Comparison of ENCODE assay signal across 10 cellular contexts in the genomic region with DNA sequence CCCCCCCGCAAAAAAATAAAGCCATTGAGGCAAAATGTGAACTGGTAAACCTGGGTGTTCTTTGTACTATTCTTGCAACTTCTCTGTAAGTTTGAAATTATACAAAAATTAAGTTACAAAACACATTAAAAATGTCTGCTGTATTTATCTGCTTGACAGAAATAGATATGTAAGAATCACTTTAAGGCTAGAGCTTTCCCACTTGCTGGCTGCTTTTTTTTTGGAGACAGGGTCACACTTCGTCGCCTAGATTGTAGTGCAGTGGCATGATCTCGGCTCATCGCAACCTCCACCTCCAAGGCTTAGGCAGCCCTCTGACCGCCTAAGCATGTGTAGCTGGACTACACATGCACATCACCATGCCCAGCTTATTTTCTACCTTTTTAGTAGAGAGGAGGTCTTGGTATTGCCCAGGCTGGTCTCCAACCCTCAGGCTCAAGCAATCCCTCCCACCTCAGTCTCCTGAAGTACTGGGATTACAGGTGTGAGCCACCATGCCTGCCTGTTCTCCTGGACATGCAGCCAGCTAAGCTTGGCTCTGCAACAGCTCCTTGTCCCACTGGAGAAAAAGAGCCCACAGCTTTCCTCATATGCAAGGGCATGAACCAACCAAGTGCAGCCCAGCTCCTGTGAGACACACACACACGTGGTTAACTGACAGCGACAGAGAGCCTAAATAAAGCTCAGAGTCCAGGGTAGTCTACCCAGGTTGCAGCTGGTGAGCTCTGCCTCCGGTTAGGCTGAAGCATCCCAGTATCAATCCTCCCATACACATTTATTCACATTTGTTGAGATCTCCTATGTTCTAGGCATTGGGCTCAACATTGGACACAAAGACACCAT. TPM values are rescaled to one million over a fixed set of nuclear protein-coding genes. Genes with fewer than 3 reads are reported as not detected.
DNase-seq lines count a peak whose midpoint lies in the region; ATAC-seq and TF ChIP-seq lines count a peak whose summit lies in the region.
"Had no signal": no experiment of that assay in that cellular context is flagged by ENCODE, and none has a peak within 500 bp of the region (broad histone marks: within the 10 kb centered on the region; RNA-seq: fewer than 3 reads in every experiment).

No MANE protein-coding gene starts in this region.

- peaks cover 64% of the 10 kb centered on the region for H3K36me3 Mint-ChIP-seq in activated naive CD4-positive, alpha-beta T cell treated with anti-CD3 and anti-CD28 coated beads for 36 hours (ENCODE audit: low read depth)
- peaks cover 41% of the 10 kb centered on the region for H3K36me3 Mint-ChIP-seq in activated naive CD8-positive, alpha-beta T cell treated with anti-CD3 and anti-CD28 coated beads, Interleukin-2, amount 10 ng/mL, durations not matched to agents 7 days and 5 days
- H3K36me3 Mint-ChIP-seq in T-cell, result peaks cover 43% of the 10 kb centered on the region

- peak overlapping the region; percentile 96 for H3K27ac Mint-ChIP-seq in activated naive CD4-positive, alpha-beta T cell treated with anti-CD3 and anti-CD28 coated beads for 36 hours
- peak overlapping the region; percentile 40 for H3K27ac Mint-ChIP-seq in activated naive CD8-positive, alpha-beta T cell treated with anti-CD3 and anti-CD28 coated beads, Interleukin-2, amount 10 ng/mL, durations not matched to agents 7 days and 5 days
- H3K27ac Mint-ChIP-seq in T-cell, result no peak overlapping the region

- peaks cover 42% of the 10 kb centered on the region for H3K4me1 Mint-ChIP-seq in activated naive CD4-positive, alpha-beta T cell treated with anti-CD3 and anti-CD28 coated beads for 36 hours (ENCODE audit: low read depth)
- peaks cover 24% of the 10 kb centered on the region for H3K4me1 Mint-ChIP-seq in activated naive CD8-positive, alpha-beta T cell treated with anti-CD3 and anti-CD28 coated beads, Interleukin-2, amount 10 ng/mL, durations not matched to agents 7 days and 5 days
- H3K4me1 Mint-ChIP-seq in T-cell, result peaks cover 25 to 34% (median 31%) of the 10 kb centered on the region in 3 donors

- H3K79me2 ChIP-seq in OCI-LY1 (ENCODE audit: insufficient read depth, low read length), result peaks cover 18% of the 10 kb centered on the region

- no peaks in the 10 kb centered on the region for H4K20me1 ChIP-seq in OCI-LY1 (ENCODE audit: insufficient read depth, low read length)

- no peak overlapping the region for H3K4me3 ChIP-seq in OCI-LY1 (ENCODE audit: low read depth, low read length, poor library complexity, severe bottlenecking)
- H3K4me3 ChIP-seq in H7 (ENCODE audit: insufficient read depth, low read depth, low read length), result no peak overlapping the region

- no peaks in the 10 kb centered on the region for H3K9me3 ChIP-seq in OCI-LY1 (ENCODE audit: low read length)

- POLR2A ChIA-PET in activated naive CD8-positive, alpha-beta T cell treated with anti-CD3 and anti-CD28 coated beads, Interleukin-2, amount 10 ng/mL, durations not matched to agents 7 days and 5 days (lab: Charles Lee), result no interaction called here
- POLR2A ChIA-PET in T-cell (lab: Charles Lee), result no interaction called here

- peak overlapping the region; percentile 31 for H3K27ac ChIP-seq in OCI-LY1 (ENCODE audit: low read depth, low read length, poor library complexity, severe bottlenecking)

- no peak overlapping the region for H3K4me3 Mint-ChIP-seq in activated naive CD4-positive, alpha-beta T cell treated with anti-CD3 and anti-CD28 coated beads for 36 hours
- no peak overlapping the region for H3K4me3 Mint-ChIP-seq in activated naive CD8-positive, alpha-beta T cell treated with anti-CD3 and anti-CD28 coated beads, Interleukin-2, amount 10 ng/mL, durations not matched to agents 7 days and 5 days
- H3K4me3 Mint-ChIP-seq in T-cell, result no peak overlapping the region

- no peaks in the 10 kb centered on the region for H3K27me3 ChIP-seq in OCI-LY1 (ENCODE audit: insufficient read depth, low read length)
- H3K27me3 ChIP-seq in H7 (ENCODE audit: control insufficient read depth, insufficient read depth, low read length), result no peaks in the 10 kb centered on the region

- CTCF ChIA-PET in activated naive CD4-positive, alpha-beta T cell treated with anti-CD3 and anti-CD28 coated beads for 36 hours (lab: Charles Lee), result interaction anchor here (1.2 kb wide), 1 partner anchor 464 kb away, joined by 5 read pairs; no protein-coding TSS in a partner anchor
- CTCF ChIA-PET in T-cell (lab: Charles Lee), result interaction anchor here in 1 of 2 donors (0.6 to 0.7 kb wide), 2 partner anchors 180 to 464 kb away, joined by 5 to 6 read pairs; no protein-coding TSS in a partner anchor

- H3K9me3 Mint-ChIP-seq in activated naive CD4-positive, alpha-beta T cell treated with anti-CD3 and anti-CD28 coated beads for 36 hours, result no peaks in the 10 kb centered on the region
- H3K9me3 Mint-ChIP-seq in activated naive CD8-positive, alpha-beta T cell treated with anti-CD3 and anti-CD28 coated beads, Interleukin-2, amount 10 ng/mL, durations not matched to agents 7 days and 5 days, result no peaks in the 10 kb centered on the region
- H3K9me3 Mint-ChIP-seq in T-cell, result no peaks in the 10 kb centered on the region

- no peak for TF ChIP-seq CTCF in OCI-LY1 (IDR thresholded peaks at IDR 0.05; ENCODE audit: low read length)

- ATAC-seq in activated naive CD8-positive, alpha-beta T cell treated with anti-CD3 and anti-CD28 coated beads, Interleukin-2, amount 10 ng/mL, durations not matched to agents 7 days and 5 days (ENCODE audit: low read depth), result no peak
- ATAC-seq in GM19328 (IDR thresholded peaks at IDR 0.05; ENCODE audit: unreplicated experiment) (no peak), T-cell (replicated peaks in 1 of 4) (no peak)
- ATAC-seq: PC-3 had no signal

- no peak overlapping the region for H3K4me2 ChIP-seq in OCI-LY1 (ENCODE audit: low read length)

- H3F3A ChIP-seq in OCI-LY1 (ENCODE audit: insufficient read depth, low read length), result peaks cover 8% of the 10 kb centered on the region; the same call in 1 of the 2 replicates

- no peaks in the 10 kb centered on the region for H3K27me3 Mint-ChIP-seq in activated naive CD4-positive, alpha-beta T cell treated with anti-CD3 and anti-CD28 coated beads for 36 hours (ENCODE audit: low read depth)
- H3K27me3 Mint-ChIP-seq in activated naive CD8-positive, alpha-beta T cell treated with anti-CD3 and anti-CD28 coated beads, Interleukin-2, amount 10 ng/mL, durations not matched to agents 7 days and 5 days, result no peaks in the 10 kb centered on the region
- H3K27me3 Mint-ChIP-seq in T-cell, result no peaks in the 10 kb centered on the region

- H3K9ac ChIP-seq in OCI-LY1 (ENCODE audit: low read length), result no peak overlapping the region

- intact Hi-C loops in activated naive CD4-positive, alpha-beta T cell treated with anti-CD3 and anti-CD28 coated beads for 36 hours (cut with micrococcal nuclease), result no loop called here

- DNase-seq in activated naive CD4-positive, alpha-beta T cell treated with anti-CD3 and anti-CD28 coated beads for 36 hours, result no peak
- DNase-seq in activated naive CD4-positive, alpha-beta T cell treated with Interleukin-2 at 50 U/mL for 16 hours, result no peak
- DNase-seq in activated naive CD8-positive, alpha-beta T cell treated with anti-CD3 and anti-CD28 coated beads, Interleukin-2, amount 10 ng/mL, durations not matched to agents 7 days and 5 days, result no peak
- DNase-seq in stimulated activated CD8-positive, alpha-beta memory T cell treated with anti-CD3 and anti-CD28 coated beads, Interleukin-4, amount 100 ng/mL, for 48 hours, result peak; percentile 34
- no peak for DNase-seq in H7
- no peak for DNase-seq in T-cell
- DNase-seq: NCI-H1930, PC-3 had no signal

- no peak overlapping the region for H2AFZ ChIP-seq in OCI-LY1 (ENCODE audit: low read length)

- peaks cover 25% of the 10 kb centered on the region for H3K4me1 ChIP-seq in OCI-LY1 (ENCODE audit: insufficient read depth, low read length, severe bottlenecking)

- H3K36me3 ChIP-seq in OCI-LY1 (ENCODE audit: insufficient read depth, low read length), result peaks cover 61% of the 10 kb centered on the region
- peaks cover 33% of the 10 kb centered on the region for H3K36me3 ChIP-seq in H7 (replicated peaks; ENCODE audit: control insufficient read depth, insufficient read depth, low read length)

- no peaks in the 10 kb centered on the region for H3K9me2 ChIP-seq in OCI-LY1 (ENCODE audit: low read depth, low read length)

RNA-seq across cellular contexts. Expression of a gene that starts 4.5 kb away (rescaled TPM):
- 1,000 to 10,000 TPM; 3,025 to 3,069 TPM for total RNA-seq in activated naive CD4-positive, alpha-beta T cell treated with anti-CD3 and anti-CD28 coated beads for 36 hours
- total RNA-seq in activated naive CD8-positive, alpha-beta T cell treated with anti-CD3 and anti-CD28 coated beads, Interleukin-2, amount 10 ng/mL, durations not matched to agents 7 days and 5 days, result 1,000 to 10,000 TPM; 1,491 to 1,514 TPM
- 2,542 and 3,503 TPM in 2 replicates for total RNA-seq in H7 (2014; rRNA removed; shearing (Covaris generic))
- total RNA-seq in T-cell, result 1,000 to 10,000 TPM; 2,045 to 2,777 (median 2,292) TPM

Comparison
In these comparisons a context has a peak if more than half of its experiments do, and no peak if none do; other contexts are left out.
1. H3K27ac Mint-ChIP-seq: peak in activated naive CD4-positive, alpha-beta T cell treated with anti-CD3 and anti-CD28 coated beads for 36 hours (single experiment) and activated naive CD8-positive, alpha-beta T cell treated with anti-CD3 and anti-CD28 coated beads, Interleukin-2, amount 10 ng/mL, durations not matched to agents 7 days and 5 days (single experiment); none in T-cell (0 of 2).